Comparison of ENCODE assay signal across 9 cellular contexts in genomic region chr1:206658264-206658980, GRCh38. TPM values are rescaled to one million over a fixed set of nuclear protein-coding genes. Genes with fewer than 3 reads are reported as not detected.
DNase-seq lines count a peak whose midpoint lies in the region; ATAC-seq and TF ChIP-seq lines count a peak whose summit lies in the region.
"Had no signal": no experiment of that assay in that cellular context is flagged by ENCODE, and none has a peak within 500 bp of the region (broad histone marks: within the 10 kb centered on the region; RNA-seq: fewer than 3 reads in every experiment).

No MANE protein-coding gene starts in this region.

- DNase-seq in EH (ENCODE audit: low read depth) (peak; percentile 33), WTC11 (ENCODE audit: low spot score) (peak; percentile 79), G401 (ENCODE audit: low spot score) (no peak), RKO (ENCODE audit: low spot score) (no peak)
- DNase-seq in effector memory CD4-positive, alpha-beta T cell: peak in 2 of 3 donors; percentile 29 to 30
- DNase-seq in naive thymus-derived CD8-positive, alpha-beta T cell: peak in 9 of 10 donors; percentile 26 to 57 (median 43)

- peak; percentile 91 for ATAC-seq in WTC11
- ATAC-seq in naive thymus-derived CD8-positive, alpha-beta T cell: peak; percentile 78 to 85
- ATAC-seq in GM18858 (IDR thresholded peaks at IDR 0.05; ENCODE audit: unreplicated experiment): no peak

- H3K27ac ChIP-seq in HUES6 (ENCODE audit: low read depth, low read length): no peak overlapping the region
- H3K27ac ChIP-seq in effector memory CD4-positive, alpha-beta T cell (ENCODE audit: insufficient read depth, low read length, poor library complexity, severe bottlenecking): no peak overlapping the region
- H3K27ac ChIP-seq: SJSA1 had no signal

- no peaks in the 10 kb centered on the region for H3K36me3 Mint-ChIP-seq in WTC11
- H3K36me3 Mint-ChIP-seq in naive thymus-derived CD8-positive, alpha-beta T cell: no peaks in the 10 kb centered on the region

- H3K27ac Mint-ChIP-seq in WTC11: no peak overlapping the region
- H3K27ac Mint-ChIP-seq in naive thymus-derived CD8-positive, alpha-beta T cell: peak overlapping the region in 1 of 10 donors; percentile 27

- H3K4me3 ChIP-seq in HUES6 (ENCODE audit: low read depth, low read length): peak overlapping the region; percentile 60
- H3K4me3 ChIP-seq in effector memory CD4-positive, alpha-beta T cell (ENCODE audit: insufficient read depth, low read depth, low read length, poor library complexity, severe bottlenecking): no peak overlapping the region
- H3K4me3 ChIP-seq: SJSA1 had no signal

- H3K4me1 ChIP-seq in HUES6 (ENCODE audit: control insufficient read depth, insufficient read depth, low read length): peaks cover 21% of the 10 kb centered on the region
- no peaks in the 10 kb centered on the region for H3K4me1 ChIP-seq in effector memory CD4-positive, alpha-beta T cell (ENCODE audit: control insufficient read depth, insufficient read depth, low read length, poor library complexity, severe bottlenecking)
- H3K4me1 ChIP-seq: SJSA1 had no signal

- CTCF ChIA-PET in WTC11 (lab: Charles Lee): interaction anchor here (0.6 to 20.5 kb wide), 26 partner anchors 9 to 254 kb away, joined by 3 to 659 read pairs (median 4); partner anchors contain the start of genes DYRK3, EIF2D and MAPKAPK2

- peaks cover 44% of the 10 kb centered on the region for H3K27me3 ChIP-seq in HUES6 (ENCODE audit: control insufficient read depth, insufficient read depth, low read length)
- H3K27me3 ChIP-seq in effector memory CD4-positive, alpha-beta T cell (replicated peaks; ENCODE audit: control insufficient read depth, insufficient read depth, low read length, poor library complexity, severe bottlenecking): peaks cover 8% of the 10 kb centered on the region

- in situ Hi-C loops in G401 (cut with HindIII; ENCODE audit: low sequenced_read_pairs): no loop called here

- peaks cover 43% of the 10 kb centered on the region for H3K27me3 Mint-ChIP-seq in WTC11 (ENCODE audit: low read depth)
- peaks cover 12 to 57% (median 30%) of the 10 kb centered on the region in 5 donors for H3K27me3 Mint-ChIP-seq in naive thymus-derived CD8-positive, alpha-beta T cell

- peaks cover 20% of the 10 kb centered on the region for H3K4me1 Mint-ChIP-seq in WTC11
- peaks cover 6 to 19% (median 12%) of the 10 kb centered on the region in 4 donors for H3K4me1 Mint-ChIP-seq in naive thymus-derived CD8-positive, alpha-beta T cell

- no peaks in the 10 kb centered on the region for H3K36me3 ChIP-seq in HUES6 (ENCODE audit: control insufficient read depth, insufficient read depth, low read length)
- H3K36me3 ChIP-seq in effector memory CD4-positive, alpha-beta T cell (ENCODE audit: control insufficient read depth, insufficient read depth, low read length): no peaks in the 10 kb centered on the region
- H3K36me3 ChIP-seq: SJSA1 had no signal

- POLR2A ChIA-PET in WTC11 (lab: Charles Lee): interaction anchor here (1.2 to 2.4 kb wide), 2 partner anchors 23 to 91 kb away, joined by 3 to 15 read pairs; partner anchors contain the start of gene DYRK3
- POLR2A ChIA-PET in naive thymus-derived CD8-positive, alpha-beta T cell (lab: Charles Lee): no interaction called here

- no peaks in the 10 kb centered on the region for H3K9me3 Mint-ChIP-seq in WTC11
- no peaks in the 10 kb centered on the region for H3K9me3 Mint-ChIP-seq in naive thymus-derived CD8-positive, alpha-beta T cell

- H3K9me3 ChIP-seq in HUES6 (ENCODE audit: control insufficient read depth, insufficient read depth, low read depth, low read length): no peaks in the 10 kb centered on the region
- H3K9me3 ChIP-seq in effector memory CD4-positive, alpha-beta T cell (ENCODE audit: control insufficient read depth, low read length): no peaks in the 10 kb centered on the region
- H3K9me3 ChIP-seq: SJSA1 had no signal

- TF ChIP-seq CTCF in WTC11 (IDR thresholded peaks at IDR 0.05): peak; percentile 97

- H3K9ac ChIP-seq in HUES6 (ENCODE audit: low read length): no peak overlapping the region

- H3K4me3 Mint-ChIP-seq in WTC11: peak overlapping the region; percentile 58
- H3K4me3 Mint-ChIP-seq in naive thymus-derived CD8-positive, alpha-beta T cell: peak overlapping the region in 6 of 10 donors; percentile 15 to 45 (median 36)

TF ChIP-seq in WTC11, 78 proteins besides CTCF, POLR2A, EP300 and RAD21 (continues in another document):
- TF ChIP-seq JUN (CRISPR knock-in tag; IDR thresholded peaks at IDR 0.05) (no peak), ZNF263 (CRISPR knock-in tag; IDR thresholded peaks at IDR 0.05; ENCODE audit: low read depth) (no peak), ATF1 (CRISPR knock-in tag; IDR thresholded peaks at IDR 0.05) (no peak), ATF2 (CRISPR knock-in tag; IDR thresholded peaks at IDR 0.05; ENCODE audit: borderline replicate concordance, low read depth) (no peak), GTF2I (CRISPR knock-in tag; conservative IDR thresholded peaks at IDR 0.05) (no peak), NR3C1 (CRISPR knock-in tag; conservative IDR thresholded peaks at IDR 0.05; ENCODE audit: low read depth) (no peak), IRF2 (CRISPR knock-in tag; IDR thresholded peaks at IDR 0.05; ENCODE audit: borderline replicate concordance, low read depth) (no peak), ZBTB43 (CRISPR knock-in tag; IDR thresholded peaks at IDR 0.05) (no peak), RELA (CRISPR knock-in tag; IDR thresholded peaks at IDR 0.05; ENCODE audit: borderline replicate concordance) (no peak), ESRRA (CRISPR knock-in tag; IDR thresholded peaks at IDR 0.05; ENCODE audit: borderline replicate concordance) (no peak), USF2 (CRISPR knock-in tag; IDR thresholded peaks at IDR 0.05) (no peak), OVOL2 (CRISPR knock-in tag; IDR thresholded peaks at IDR 0.05; ENCODE audit: borderline replicate concordance) (no peak), HMGXB4 (CRISPR knock-in tag; IDR thresholded peaks at IDR 0.05) (no peak; the same call in 1 of the 2 replicates), ELF4 (CRISPR knock-in tag; IDR thresholded peaks at IDR 0.05; ENCODE audit: low read depth) (no peak)

RNA-seq across cellular contexts. Expression of gene DYRK3, which starts 23.1 kb away (rescaled TPM):
- 6.7 to 7.8 TPM (median 6.7 TPM) in 3 replicates for total RNA-seq in WTC11 (2021)
- under 1 TPM; 0.22 to 0.34 TPM for total RNA-seq in naive thymus-derived CD8-positive, alpha-beta T cell
- not detected for polyA plus RNA-seq in naive thymus-derived CD8-positive, alpha-beta T cell
- total RNA-seq in G401 (2014; rRNA removed; shearing (Covaris generic)): 22.2 and 24.1 TPM in 2 replicates

RNA-seq across cellular contexts. Expression of gene MAPKAPK2, which starts 26.3 kb away (rescaled TPM):
- total RNA-seq in WTC11 (2021): 46.4 to 54.9 TPM (median 48.9 TPM) in 3 replicates
- 10 to 100 TPM; 52.2 to 55.8 TPM for total RNA-seq in naive thymus-derived CD8-positive, alpha-beta T cell
- 1 to 10 TPM; 1.3 to 2.5 (median 1.6) TPM for polyA plus RNA-seq in naive thymus-derived CD8-positive, alpha-beta T cell
- 25.7 and 32.7 TPM in 2 replicates for total RNA-seq in G401 (2014; rRNA removed; shearing (Covaris generic))

RNA-seq across cellular contexts. Expression of gene EIF2D, which starts 46.2 kb away (rescaled TPM):
- 35.7 to 36.8 TPM (median 35.9 TPM) in 3 replicates for total RNA-seq in WTC11 (2021)
- total RNA-seq in naive thymus-derived CD8-positive, alpha-beta T cell: 10 to 100 TPM; 61.7 to 62.4 TPM
- polyA plus RNA-seq in naive thymus-derived CD8-positive, alpha-beta T cell: 10 to 100 TPM; 38.9 to 46.0 (median 39.1) TPM
- total RNA-seq in G401 (2014; rRNA removed; shearing (Covaris generic)): 58.2 and 63.7 TPM in 2 replicates

Comparison
In these comparisons a context has a peak if more than half of its experiments do, and no peak if none do; other contexts are left out.
1. DNase-seq: peak in EH (single experiment), WTC11 (single experiment), effector memory CD4-positive, alpha-beta T cell (2 of 3) and naive thymus-derived CD8-positive, alpha-beta T cell (9 of 10); none in G401 (single experiment) and RKO (single experiment).